Comparison of ENCODE assay signal across 28 cellular contexts in genomic region chr11:130679247-130679646, GRCh38.
"Had no signal": no experiment of that assay in that cellular context is flagged by ENCODE, and none has a peak within 500 bp of the region (broad histone marks: within the 10 kb centered on the region; RNA-seq: fewer than 3 reads in every experiment).

No MANE protein-coding gene starts in this region.

- H3K4me1 ChIP-seq: colonic mucosa had no signal

- H3K27me3 ChIP-seq: colonic mucosa, esophagus muscularis mucosa, esophagus squamous epithelium, foreskin keratinocyte, gastrocnemius medialis, gastroesophageal sphincter, heart left ventricle, heart right ventricle, hepatocyte had no signal

- H3K4me2 ChIP-seq: hepatocyte had no signal

- DNase-seq: colonic mucosa; cortex of kidney; dermis blood vessel endothelial cell; dorsolateral prefrontal cortex; effector CD4-positive, alpha-beta T cell; effector CD8-positive, alpha-beta T cell; effector memory CD4-positive, alpha-beta T cell; effector memory CD8-positive, alpha-beta T cell; endodermal cell; erythroblast; esophagus squamous epithelium; foreskin fibroblast; foreskin keratinocyte; foreskin melanocyte; gastrocnemius medialis; glutamatergic neuron; head of caudate nucleus; heart left ventricle; heart right ventricle had no signal

- H3K9me3 ChIP-seq: colonic mucosa had no signal

- H3K4me3 ChIP-seq: colonic mucosa, coronary artery, dorsolateral prefrontal cortex, esophagus muscularis mucosa, esophagus squamous epithelium, gastrocnemius medialis, gastroesophageal sphincter, heart left ventricle, heart right ventricle, hepatocyte had no signal

- H3K4me3 Mint-ChIP-seq: dendritic cell treated with granulocyte-macrophage colony-stimulating factor and Interleukin-4, amounts not matched to agents 40 ng/mL and 50 ng/mL, for 4 days; effector memory CD8-positive, alpha-beta T cell; endodermal cell had no signal

- H3K27ac Mint-ChIP-seq: dendritic cell treated with granulocyte-macrophage colony-stimulating factor and Interleukin-4, amounts not matched to agents 40 ng/mL and 50 ng/mL, for 4 days; effector memory CD8-positive, alpha-beta T cell; endodermal cell had no signal

- H3K27me3 Mint-ChIP-seq: dendritic cell treated with granulocyte-macrophage colony-stimulating factor and Interleukin-4, amounts not matched to agents 40 ng/mL and 50 ng/mL, for 4 days had no signal

- FAIRE-seq: endometrium, endothelial cell of umbilical vein, frontal cortex had no signal

- H2AFZ ChIP-seq: hepatocyte had no signal

- H3K36me3 ChIP-seq: colonic mucosa, esophagus muscularis mucosa, esophagus squamous epithelium, gastrocnemius medialis, gastroesophageal sphincter, heart left ventricle, heart right ventricle had no signal

- H3K79me2 ChIP-seq: hepatocyte had no signal

- H3K27ac ChIP-seq: colonic mucosa, coronary artery, dorsolateral prefrontal cortex, epithelial cell of prostate, esophagus squamous epithelium, foreskin keratinocyte, gastrocnemius medialis, gastroesophageal sphincter, hepatocyte had no signal
